In genomic region chr3:34569437-34569836, GRCh38 we compare ENCODE assay signal across 32 cellular contexts.
"Had no signal": no experiment of that assay in that cellular context is flagged by ENCODE, and none has a peak within 500 bp of the region (broad histone marks: within the 10 kb centered on the region; RNA-seq: fewer than 3 reads in every experiment).

No MANE protein-coding gene starts in this region.

- H3K4me3 ChIP-seq: cardiac muscle cell had no signal

- H3K27ac Mint-ChIP-seq: activated CD4-positive, alpha-beta memory T cell treated with anti-CD3 and anti-CD28 coated beads, Interleukin-2, amount 10 ng/mL, durations not matched to agents 7 days and 5 days; activated CD8-positive, alpha-beta memory T cell treated with anti-CD3 and anti-CD28 coated beads, Interleukin-2, amount 10 ng/mL, durations not matched to agents 7 days and 5 days; activated naive CD8-positive, alpha-beta T cell treated with anti-CD3 and anti-CD28 coated beads for 36 hours had no signal

- ATAC-seq: activated CD8-positive, alpha-beta memory T cell treated with anti-CD3 and anti-CD28 coated beads, Interleukin-2, amount 10 ng/mL, durations not matched to agents 7 days and 5 days; Panc1 had no signal

- H3K27me3 Mint-ChIP-seq: activated CD4-positive, alpha-beta memory T cell treated with anti-CD3 and anti-CD28 coated beads, Interleukin-2, amount 10 ng/mL, durations not matched to agents 7 days and 5 days; activated CD8-positive, alpha-beta memory T cell treated with anti-CD3 and anti-CD28 coated beads, Interleukin-2, amount 10 ng/mL, durations not matched to agents 7 days and 5 days; activated naive CD8-positive, alpha-beta T cell treated with anti-CD3 and anti-CD28 coated beads for 36 hours; central memory CD8-positive, alpha-beta T cell had no signal

- H3K36me3 Mint-ChIP-seq: activated CD8-positive, alpha-beta memory T cell treated with anti-CD3 and anti-CD28 coated beads, Interleukin-2, amount 10 ng/mL, durations not matched to agents 7 days and 5 days; activated naive CD8-positive, alpha-beta T cell treated with anti-CD3 and anti-CD28 coated beads for 36 hours had no signal

- H3K27ac ChIP-seq: brain microvascular endothelial cell, cardiac muscle cell, WERI-Rb-1 had no signal

- H3K4me3 Mint-ChIP-seq: activated CD4-positive, alpha-beta memory T cell treated with anti-CD3 and anti-CD28 coated beads, Interleukin-2, amount 10 ng/mL, durations not matched to agents 7 days and 5 days; activated CD8-positive, alpha-beta memory T cell treated with anti-CD3 and anti-CD28 coated beads, Interleukin-2, amount 10 ng/mL, durations not matched to agents 7 days and 5 days; activated naive CD8-positive, alpha-beta T cell treated with anti-CD3 and anti-CD28 coated beads for 36 hours; central memory CD8-positive, alpha-beta T cell had no signal

- H3K4me1 Mint-ChIP-seq: activated CD4-positive, alpha-beta memory T cell treated with anti-CD3 and anti-CD28 coated beads, Interleukin-2, amount 10 ng/mL, durations not matched to agents 7 days and 5 days; activated CD8-positive, alpha-beta memory T cell treated with anti-CD3 and anti-CD28 coated beads, Interleukin-2, amount 10 ng/mL, durations not matched to agents 7 days and 5 days; activated naive CD8-positive, alpha-beta T cell treated with anti-CD3 and anti-CD28 coated beads for 36 hours; central memory CD8-positive, alpha-beta T cell had no signal

- H3K36me3 ChIP-seq: brain microvascular endothelial cell, cardiac muscle cell, WERI-Rb-1 had no signal

- DNase-seq: activated CD4-positive, alpha-beta memory T cell treated with anti-CD3 and anti-CD28 coated beads, Interleukin-2, amount 10 ng/mL, durations not matched to agents 7 days and 5 days; activated CD4-positive, alpha-beta T cell treated with anti-CD3 and anti-CD28 coated beads for 1 hour; activated CD4-positive, alpha-beta T cell treated with anti-CD3 and anti-CD28 coated beads for 48 hours; activated CD4-positive, CD25-positive, alpha-beta regulatory T cell; activated CD8-positive, alpha-beta memory T cell treated with anti-CD3 and anti-CD28 coated beads for 24 hours; activated CD8-positive, alpha-beta memory T cell treated with anti-CD3 and anti-CD28 coated beads, Interleukin-2, amount 10 ng/mL, durations not matched to agents 7 days and 5 days; activated CD8-positive, alpha-beta memory T cell treated with anti-CD3 and anti-CD28 coated beads, Interleukin-2, amount 50 U/mL, for 48 hours; activated effector memory CD4-positive, alpha-beta T cell treated with anti-CD3 and anti-CD28 coated beads, Interleukin-2, amount 50 U/mL, for 16 hours; activated naive CD4-positive, alpha-beta T cell; activated naive CD4-positive, alpha-beta T cell treated with anti-CD3 and anti-CD28 coated beads, Interleukin-2, amount 50 U/mL, for 16 hours; activated naive CD8-positive, alpha-beta T cell treated with anti-CD3 and anti-CD28 coated beads for 36 hours; activated T-cell treated with anti-CD3 and anti-CD28 coated beads, Interleukin-2, amount 50 U/mL, for 48 hours; amniotic stem cell; aorta; brain microvascular endothelial cell; NCI-H1105; NCI-H1417 treated with DMSO at 0.1 percent for 48 hours; NCI-H187 treated with DMSO at 0.1 percent for 48 hours; NCI-H2081; NCI-H2171 treated with DMSO at 0.1 percent for 48 hours; NCI-H2227 treated with DMSO at 0.1 percent for 48 hours; NCI-H446; NCI-H524; SIG-M5; SW 1271; T-helper 1 cell; T-helper 2 cell; T-helper 9 cell; WERI-Rb-1 had no signal

- H3K27me3 ChIP-seq: brain microvascular endothelial cell, cardiac muscle cell had no signal

- H3K9me3 Mint-ChIP-seq: activated CD4-positive, alpha-beta memory T cell treated with anti-CD3 and anti-CD28 coated beads, Interleukin-2, amount 10 ng/mL, durations not matched to agents 7 days and 5 days had no signal
